ENCODE assay signal across 20 cellular contexts in genomic region chr15:64157599-64158125, GRCh38. TPM values are rescaled to one million over a fixed set of nuclear protein-coding genes. Genes with fewer than 3 reads are reported as not detected.
DNase-seq lines count a peak whose midpoint lies in the region; ATAC-seq, FAIRE-seq and TF ChIP-seq lines count a peak whose summit lies in the region.
"Had no signal": no experiment of that assay in that cellular context is flagged by ENCODE, and none has a peak within 500 bp of the region (broad histone marks: within the 10 kb centered on the region; RNA-seq: fewer than 3 reads in every experiment).

No MANE protein-coding gene starts in this region.

- POLR2A ChIA-PET in activated CD8-positive, alpha-beta T cell treated with anti-CD3 and anti-CD28 coated beads for 36 hours (lab: Charles Lee) = interaction anchor here (0.7 kb wide), 1 partner anchor 11 kb away, joined by 3 read pairs; no protein-coding TSS in a partner anchor
- POLR2A ChIA-PET in HepG2 (lab: Yijun Ruan, JAX) = interaction anchor here (1.2 kb wide), 1 partner anchor 230 kb away, joined by 3 read pairs; no protein-coding TSS in a partner anchor

- no peak for TF ChIP-seq EP300 in HepG2 (IDR thresholded peaks at IDR 0.05; ENCODE audit: low read depth in 2 of 2, low read length in 2 of 2)
- no peak for TF ChIP-seq EP300 in HepG2 (CRISPR knock-in tag; IDR thresholded peaks at IDR 0.05; ENCODE audit: borderline replicate concordance)

- H3K36me3 Mint-ChIP-seq in stimulated activated naive CD8-positive, alpha-beta T cell treated with anti-CD3 and anti-CD28 coated beads, Interleukin-15, Interleukin-2, amounts not matched to agents 100 ng/mL and 50 ng/mL, for 24 hours (ENCODE audit: low read depth) = peaks cover 61% of the 10 kb centered on the region
- H3K36me3 Mint-ChIP-seq in activated CD8-positive, alpha-beta T cell treated with anti-CD3 and anti-CD28 coated beads for 36 hours (ENCODE audit: low read depth) = peaks cover 42% of the 10 kb centered on the region

- intact Hi-C loops in activated CD8-positive, alpha-beta T cell treated with anti-CD3 and anti-CD28 coated beads for 36 hours (cut with micrococcal nuclease) = no loop called here
- intact Hi-C loops in HepG2 (cut with micrococcal nuclease; ENCODE audit: unreplicated experiment) = no loop called here

- H3K36me3 ChIP-seq in HepG2 (replicated peaks in 1 of 2; ENCODE audit: control insufficient read depth in 1 of 2, insufficient read depth in 2 of 2, low read length in 2 of 2) = peaks cover 32 to 49% of the 10 kb centered on the region in 2 experiments
- H3K36me3 ChIP-seq: uterus had no signal

- H3K9ac ChIP-seq in HepG2 (ENCODE audit: insufficient read depth, low read depth, low read length) = no peak overlapping the region

- no peak overlapping the region for H3K4me3 Mint-ChIP-seq in stimulated activated naive CD8-positive, alpha-beta T cell treated with anti-CD3 and anti-CD28 coated beads, Interleukin-15, Interleukin-2, amounts not matched to agents 100 ng/mL and 50 ng/mL, for 24 hours
- no peak overlapping the region for H3K4me3 Mint-ChIP-seq in activated CD8-positive, alpha-beta T cell treated with anti-CD3 and anti-CD28 coated beads for 36 hours
- H3K4me3 Mint-ChIP-seq: T-helper 1 cell treated with Interleukin-12 subunit alpha and Interleukin-12 subunit beta and Interleukin-4 antibody, amounts not matched to agents 30 μg/mL and 1 μg/mL, for 36 hours had no signal

- peaks cover 44% of the 10 kb centered on the region for H4K20me1 ChIP-seq in HepG2 (ENCODE audit: insufficient read depth, low read length)

- no peak overlapping the region for H3K27ac ChIP-seq in HepG2 (ENCODE audit: extremely low read length, insufficient read depth, low read length)
- H3K27ac ChIP-seq: esophagus squamous epithelium, pancreas, uterus had no signal

- no TSS peak for BruUV-seq in HepG2 (replicated peaks; lab: Mats Ljungman, UMichigan)

- CTCF ChIA-PET in activated CD8-positive, alpha-beta T cell treated with anti-CD3 and anti-CD28 coated beads for 36 hours (lab: Charles Lee) = interaction anchor here (0.8 kb wide), 1 partner anchor 46 kb away, joined by 3 read pairs; no protein-coding TSS in a partner anchor
- CTCF ChIA-PET in HepG2 (lab: Yijun Ruan, JAX; ENCODE audit: low intra/inter-chr PET ratio, low total read pairs) = no interaction called here

- no peak for FAIRE-seq in HepG2 (lab: Jason Lieb, UNC)
- FAIRE-seq: bronchial epithelial cell, D721Med, HTR-8/SVneo, pancreas had no signal

- no peaks in the 10 kb centered on the region for H3K9me3 ChIP-seq in HepG2 (ENCODE audit: low read length)
- H3K9me3 ChIP-seq: esophagus squamous epithelium, pancreas, uterus had no signal

- TF ChIP-seq RAD21 in HepG2 (CRISPR knock-in tag; IDR thresholded peaks at IDR 0.05) = no peak

- peak in 1 of 2 experiments; percentile 7; a peak in 1 of 4 replicates for TF ChIP-seq POLR2A in HepG2 (IDR thresholded peaks at IDR 0.05; ENCODE audit: insufficient read depth in 1 of 2, low read depth in 2 of 2, low read length in 2 of 2)

- no peak overlapping the region for H2AFZ ChIP-seq in HepG2 (ENCODE audit: low read length)

- no peak for ATAC-seq in stimulated activated naive CD8-positive, alpha-beta T cell treated with anti-CD3 and anti-CD28 coated beads, Interleukin-15, Interleukin-2, amounts not matched to agents 100 U/mL and 50 U/mL, for 24 hours
- ATAC-seq in activated CD8-positive, alpha-beta T cell treated with anti-CD3 and anti-CD28 coated beads for 36 hours = no peak
- ATAC-seq in HepG2 (no peak), HG03432 (IDR thresholded peaks at IDR 0.05; ENCODE audit: unreplicated experiment) (no peak)
- ATAC-seq: activated CD4-positive, CD25-positive, alpha-beta regulatory T cell treated with anti-CD3 and anti-CD28 coated beads, Interleukin-2, amount 50 U/mL, for 24 hours; pancreas had no signal

- peaks cover 52% of the 10 kb centered on the region for H3K4me1 ChIP-seq in HepG2 (ENCODE audit: insufficient read depth, low read length)

- no peak for TF ChIP-seq CTCF in activated CD8-positive, alpha-beta T cell treated with anti-CD3 and anti-CD28 coated beads for 36 hours (IDR thresholded peaks at IDR 0.05)
- no peak for TF ChIP-seq CTCF in HepG2 (CRISPR knock-in tag; IDR thresholded peaks at IDR 0.05)

- DNase-seq in stimulated activated naive CD8-positive, alpha-beta T cell treated with anti-CD3 and anti-CD28 coated beads, Interleukin-15, Interleukin-2, amounts not matched to agents 100 U/mL and 50 U/mL, for 24 hours = no peak
- DNase-seq in activated CD8-positive, alpha-beta T cell treated with anti-CD3 and anti-CD28 coated beads for 36 hours = no peak
- DNase-seq in HepG2 (ENCODE audit: low spot score) = no peak
- DNase-seq in NCI-H1694 (lab: John Stamatoyannopoulos, UW) = no peak
- no peak for DNase-seq in EL
- no peak for DNase-seq in activated CD4-positive, alpha-beta T cell treated with anti-CD3 and anti-CD28 coated beads for 4 hours
- DNase-seq: esophagus squamous epithelium; NCI-H1417; NCI-H2171 treated with DMSO at 0.1 percent for 48 hours; NCI-H69; pancreas; stimulated activated CD4-positive, alpha-beta T cell treated with anti-CD3 and anti-CD28 coated beads, Interleukin-2, amount 100 ng/mL, for 24 hours; uterus had no signal

- H3K4me2 ChIP-seq in HepG2 (ENCODE audit: low read depth, low read length) = no peak overlapping the region

- no peak overlapping the region for H3K4me3 ChIP-seq in HepG2 (replicated peaks in 1 of 3; ENCODE audit: insufficient read depth in 1 of 3, low read depth in 2 of 3, low read length in 3 of 3)
- H3K4me3 ChIP-seq: esophagus squamous epithelium, pancreas, uterus had no signal

- H3K9me3 Mint-ChIP-seq in stimulated activated naive CD8-positive, alpha-beta T cell treated with anti-CD3 and anti-CD28 coated beads, Interleukin-15, Interleukin-2, amounts not matched to agents 100 ng/mL and 50 ng/mL, for 24 hours = no peaks in the 10 kb centered on the region
- no peaks in the 10 kb centered on the region for H3K9me3 Mint-ChIP-seq in activated CD8-positive, alpha-beta T cell treated with anti-CD3 and anti-CD28 coated beads for 36 hours
- H3K9me3 Mint-ChIP-seq: T-helper 1 cell treated with Interleukin-12 subunit alpha and Interleukin-12 subunit beta and Interleukin-4 antibody, amounts not matched to agents 30 μg/mL and 1 μg/mL, for 36 hours had no signal

- in situ Hi-C loops in HepG2 (cut with HindIII; ENCODE audit: extremely low pct_ligation_motif_present, low pct_unique_long_range_greater_than_20kb) = no loop called here

- peaks cover 30% of the 10 kb centered on the region for H3K79me2 ChIP-seq in HepG2 (ENCODE audit: insufficient read depth, low read length)

- no peaks in the 10 kb centered on the region; a peak in 1 of 5 replicates for H3K27me3 ChIP-seq in HepG2 (ENCODE audit: control insufficient read depth in 1 of 2, insufficient read depth in 2 of 2, low read length in 2 of 2)
- H3K27me3 ChIP-seq: pancreas, uterus had no signal

- peaks cover 47% of the 10 kb centered on the region for H3K4me1 Mint-ChIP-seq in stimulated activated naive CD8-positive, alpha-beta T cell treated with anti-CD3 and anti-CD28 coated beads, Interleukin-15, Interleukin-2, amounts not matched to agents 100 ng/mL and 50 ng/mL, for 24 hours (ENCODE audit: low read depth)
- H3K4me1 Mint-ChIP-seq in activated CD8-positive, alpha-beta T cell treated with anti-CD3 and anti-CD28 coated beads for 36 hours (ENCODE audit: low read depth) = peaks cover 31% of the 10 kb centered on the region

- H3K27ac Mint-ChIP-seq in stimulated activated naive CD8-positive, alpha-beta T cell treated with anti-CD3 and anti-CD28 coated beads, Interleukin-15, Interleukin-2, amounts not matched to agents 100 ng/mL and 50 ng/mL, for 24 hours = peak overlapping the region; percentile 23
- H3K27ac Mint-ChIP-seq in activated CD8-positive, alpha-beta T cell treated with anti-CD3 and anti-CD28 coated beads for 36 hours = peak overlapping the region; percentile 62

- H3K27me3 Mint-ChIP-seq in stimulated activated naive CD8-positive, alpha-beta T cell treated with anti-CD3 and anti-CD28 coated beads, Interleukin-15, Interleukin-2, amounts not matched to agents 100 ng/mL and 50 ng/mL, for 24 hours = peaks cover 4% of the 10 kb centered on the region
- peaks cover 7% of the 10 kb centered on the region for H3K27me3 Mint-ChIP-seq in activated CD8-positive, alpha-beta T cell treated with anti-CD3 and anti-CD28 coated beads for 36 hours

- 71% methylated on average over 1 of the region's 1 CpG for WGBS in HepG2 (ENCODE audit: low lambda C conversion rate)

RNA-seq across cellular contexts. Expression of gene PPIB, which starts 5.2 kb away (rescaled TPM):
- 100 to 1,000 TPM; 223 to 227 TPM for total RNA-seq in activated CD8-positive, alpha-beta T cell treated with anti-CD3 and anti-CD28 coated beads for 36 hours
- 476 and 882 TPM in 2 replicates for total RNA-seq in HepG2 (2016; rRNA removed; fragmentation: Illumina TruSeq; extraction: Trizol)
- 310 and 329 TPM in 2 replicates for total RNA-seq in HepG2 (2016; cell fraction: cytosol; rRNA removed; fragmentation: Illumina TruSeq; extraction: Trizol; ENCODE audit: low read depth)
- 469 and 893 TPM in 2 replicates for total RNA-seq in HepG2 (2016; cell fraction: insoluble cytoplasmic fraction; rRNA removed; fragmentation: Illumina TruSeq; extraction: Trizol)
- total RNA-seq in HepG2 (2016; cell fraction: membrane; rRNA removed; fragmentation: Illumina TruSeq; extraction: Trizol) = 263 and 284 TPM in 2 replicates
- total RNA-seq in HepG2 (2016; cell fraction: nucleus; rRNA removed; fragmentation: Illumina TruSeq; extraction: Trizol) = 653 and 716 TPM in 2 replicates
- 720 and 780 TPM in 2 replicates for polyA plus RNA-seq in HepG2 (2011; rRNA removed)
- 860 and 980 TPM in 2 replicates for polyA plus RNA-seq in HepG2 (2011; cell fraction: cytosol; rRNA removed)
- 242 and 249 TPM in 2 replicates for polyA plus RNA-seq in HepG2 (2011; cell fraction: nucleus; rRNA removed)
- 536 and 675 TPM in 2 replicates for polyA plus RNA-seq in HepG2 (2012)
- 356 and 376 TPM in 2 replicates for polyA plus RNA-seq in HepG2 (2016; cell fraction: cytosol; fragmentation: Illumina TruSeq; extraction: Trizol; ENCODE audit: low read depth)
- 548 and 588 TPM in 2 replicates for polyA plus RNA-seq in HepG2 (2016; cell fraction: insoluble cytoplasmic fraction; fragmentation: Illumina TruSeq; extraction: Trizol; ENCODE audit: low read depth)
- 269 and 288 TPM in 2 replicates for polyA plus RNA-seq in HepG2 (2016; cell fraction: membrane; fragmentation: Illumina TruSeq; extraction: Trizol; ENCODE audit: low read depth)
- polyA plus RNA-seq in HepG2 (2016; cell fraction: nucleus; fragmentation: Illumina TruSeq; extraction: Trizol; ENCODE audit: insufficient read depth, low read depth) = 1,346 and 1,446 TPM in 2 replicates
- polyA minus RNA-seq in HepG2 (2011; rRNA and poly(A)+ RNA removed; ENCODE audit: low replicate concordance) = 378 and 425 TPM in 2 replicates
- polyA minus RNA-seq in HepG2 (2011; cell fraction: cytosol; rRNA and poly(A)+ RNA removed) = 221 and 246 TPM in 2 replicates
- polyA minus RNA-seq in HepG2 (2011; cell fraction: nucleus; rRNA and poly(A)+ RNA removed) = 88.7 and 104 TPM in 2 replicates

RNA-seq across cellular contexts. Expression of gene SNX22, which starts 6.1 kb away (rescaled TPM):
- total RNA-seq in activated CD8-positive, alpha-beta T cell treated with anti-CD3 and anti-CD28 coated beads for 36 hours = 1 to 10 TPM; 1.6 to 1.8 TPM
- total RNA-seq in HepG2 (2016; rRNA removed; fragmentation: Illumina TruSeq; extraction: Trizol) = 3.1 and 5.5 TPM in 2 replicates
- 1.2 TPM in 2 replicates for total RNA-seq in HepG2 (2016; cell fraction: cytosol; rRNA removed; fragmentation: Illumina TruSeq; extraction: Trizol; ENCODE audit: low read depth)
- 3.8 and 4.8 TPM in 2 replicates for total RNA-seq in HepG2 (2016; cell fraction: insoluble cytoplasmic fraction; rRNA removed; fragmentation: Illumina TruSeq; extraction: Trizol)
- total RNA-seq in HepG2 (2016; cell fraction: membrane; rRNA removed; fragmentation: Illumina TruSeq; extraction: Trizol) = 1.7 and 2.0 TPM in 2 replicates
- total RNA-seq in HepG2 (2016; cell fraction: nucleus; rRNA removed; fragmentation: Illumina TruSeq; extraction: Trizol) = 5.3 and 5.7 TPM in 2 replicates
- 2.3 and 2.4 TPM in 2 replicates for polyA plus RNA-seq in HepG2 (2011; rRNA removed)
- polyA plus RNA-seq in HepG2 (2011; cell fraction: cytosol; rRNA removed) = 1.00 and 1.3 TPM in 2 replicates
- 10.3 and 12.4 TPM in 2 replicates for polyA plus RNA-seq in HepG2 (2011; cell fraction: nucleus; rRNA removed)
- 2.3 and 2.6 TPM in 2 replicates for polyA plus RNA-seq in HepG2 (2012)
- polyA plus RNA-seq in HepG2 (2016; cell fraction: cytosol; fragmentation: Illumina TruSeq; extraction: Trizol; ENCODE audit: low read depth) = 1.4 TPM in 2 replicates
- 3.3 and 4.2 TPM in 2 replicates for polyA plus RNA-seq in HepG2 (2016; cell fraction: insoluble cytoplasmic fraction; fragmentation: Illumina TruSeq; extraction: Trizol; ENCODE audit: low read depth)
- 1.9 and 2.2 TPM in 2 replicates for polyA plus RNA-seq in HepG2 (2016; cell fraction: membrane; fragmentation: Illumina TruSeq; extraction: Trizol; ENCODE audit: low read depth)
- polyA plus RNA-seq in HepG2 (2016; cell fraction: nucleus; fragmentation: Illumina TruSeq; extraction: Trizol; ENCODE audit: insufficient read depth, low read depth) = 11.9 and 12.0 TPM in 2 replicates
- polyA minus RNA-seq in HepG2 (2011; rRNA and poly(A)+ RNA removed; ENCODE audit: low replicate concordance) = 0.68 and 5.4 TPM in 2 replicates
- polyA minus RNA-seq in HepG2 (2011; cell fraction: cytosol; rRNA and poly(A)+ RNA removed) = 0.40 and 1.1 TPM in 2 replicates
- polyA minus RNA-seq in HepG2 (2011; cell fraction: nucleus; rRNA and poly(A)+ RNA removed) = 7.0 TPM in 2 replicates
